In genomic region chr6:165090206-165090605, GRCh38 we compare ENCODE assay signal across 26 cellular contexts.
"Had no signal": no experiment of that assay in that cellular context is flagged by ENCODE, and none has a peak within 500 bp of the region (broad histone marks: within the 10 kb centered on the region; RNA-seq: fewer than 3 reads in every experiment).

No MANE protein-coding gene starts in this region.

- H3K27ac ChIP-seq: breast epithelium, neutrophil, ovary, right lobe of liver, skin epidermis, thoracic aorta had no signal

- H3K27me3 ChIP-seq: breast epithelium, neutrophil, ovary, right lobe of liver had no signal

- H3K27me3 Mint-ChIP-seq: activated CD4-positive, alpha-beta T cell treated with anti-CD3 and anti-CD28 coated beads, Interleukin-2, amount 10 ng/mL, durations not matched to agents 7 days and 5 days; activated CD8-positive, alpha-beta T cell treated with anti-CD3 and anti-CD28 coated beads for 36 hours; progenitor cell of endocrine pancreas; stimulated activated naive CD8-positive, alpha-beta T cell treated with anti-CD3 and anti-CD28 coated beads, Interleukin-15, Interleukin-2, amounts not matched to agents 100 ng/mL and 50 ng/mL, for 24 hours had no signal

- H3K36me3 ChIP-seq: breast epithelium, neutrophil, ovary, right lobe of liver, thoracic aorta had no signal

- H3K4me3 ChIP-seq: breast epithelium, ovary, right lobe of liver, skin epidermis, thoracic aorta had no signal

- H3K4me1 Mint-ChIP-seq: activated CD4-positive, alpha-beta T cell treated with anti-CD3 and anti-CD28 coated beads, Interleukin-2, amount 10 ng/mL, durations not matched to agents 7 days and 5 days; naive thymus-derived CD8-positive, alpha-beta T cell; stimulated activated effector memory CD8-positive, alpha-beta T cell treated with anti-CD3 and anti-CD28 coated beads, Interleukin-12 subunit alpha, Interleukin-12 subunit beta, amount 100 ng/mL, for 72 hours had no signal

- H3K4me3 Mint-ChIP-seq: activated CD4-positive, alpha-beta T cell treated with anti-CD3 and anti-CD28 coated beads, Interleukin-2, amount 10 ng/mL, durations not matched to agents 7 days and 5 days; activated CD8-positive, alpha-beta T cell treated with anti-CD3 and anti-CD28 coated beads for 36 hours; naive thymus-derived CD8-positive, alpha-beta T cell; stimulated activated effector memory CD8-positive, alpha-beta T cell treated with anti-CD3 and anti-CD28 coated beads, Interleukin-12 subunit alpha, Interleukin-12 subunit beta, amount 100 ng/mL, for 72 hours; stimulated activated naive CD8-positive, alpha-beta T cell treated with anti-CD3 and anti-CD28 coated beads, Interleukin-15, Interleukin-2, amounts not matched to agents 100 ng/mL and 50 ng/mL, for 24 hours had no signal

- H3K9me3 ChIP-seq: breast epithelium, neutrophil, ovary, thoracic aorta had no signal

- ATAC-seq: activated CD8-positive, alpha-beta T cell treated with anti-CD3 and anti-CD28 coated beads for 36 hours; activated naive CD4-positive, alpha-beta T cell treated with anti-CD3 and anti-CD28 coated beads, Interleukin-2, amount 50 U/mL, for 72 hours; left colon; naive thymus-derived CD8-positive, alpha-beta T cell; right lobe of liver; stimulated activated effector memory CD8-positive, alpha-beta T cell treated with anti-CD3 and anti-CD28 coated beads, Interleukin-12 subunit alpha, Interleukin-12 subunit beta, amount 100 ng/mL, for 72 hours had no signal

- H3K4me1 ChIP-seq: breast epithelium, right lobe of liver had no signal

- H3K36me3 Mint-ChIP-seq: stimulated activated effector memory CD8-positive, alpha-beta T cell treated with anti-CD3 and anti-CD28 coated beads, Interleukin-12 subunit alpha, Interleukin-12 subunit beta, amount 100 ng/mL, for 72 hours had no signal

- DNase-seq: activated CD4-positive, alpha-beta T cell treated with anti-CD3 and anti-CD28 coated beads, Interleukin-2, amount 10 ng/mL, durations not matched to agents 7 days and 5 days; activated CD4-positive, CD25-positive, alpha-beta regulatory T cell treated with anti-CD3 and anti-CD28 coated beads, Interleukin-2, amount 50 U/mL, for 72 hours; activated CD8-positive, alpha-beta T cell treated with anti-CD3 and anti-CD28 coated beads for 36 hours; activated T-cell treated with anti-CD3 and anti-CD28 coated beads, Interleukin-2, amount 50 U/mL, for 48 hours; central memory CD4-positive, alpha-beta T cell; foreskin fibroblast; head of caudate nucleus; hippocampal formation; kidney; left colon; midbrain; naive thymus-derived CD8-positive, alpha-beta T cell; ovary; right lobe of liver; stimulated activated CD4-positive, alpha-beta T cell treated with anti-CD3 and anti-CD28 coated beads, Interleukin-4, amount 100 ng/mL, for 24 hours; T1000; trophoblast cell had no signal

- H3K27ac Mint-ChIP-seq: activated CD4-positive, alpha-beta T cell treated with anti-CD3 and anti-CD28 coated beads, Interleukin-2, amount 10 ng/mL, durations not matched to agents 7 days and 5 days; activated CD8-positive, alpha-beta T cell treated with anti-CD3 and anti-CD28 coated beads for 36 hours; activated naive CD4-positive, alpha-beta T cell treated with anti-CD3 and anti-CD28 coated beads, Interleukin-2, amount 50 U/mL, for 72 hours; activated T-helper 2 cell treated with anti-CD3 and anti-CD28 coated beads, Interferon-gamma antibody, Interleukin-2, Interleukin-4, amounts not matched to agents 10 μg/mL and 5 μg/mL and 100 μg/mL, durations not matched to agents 14 hours and 24 hours and 36 hours; naive thymus-derived CD8-positive, alpha-beta T cell; progenitor cell of endocrine pancreas; stimulated activated effector memory CD8-positive, alpha-beta T cell treated with anti-CD3 and anti-CD28 coated beads, Interleukin-12 subunit alpha, Interleukin-12 subunit beta, amount 100 ng/mL, for 72 hours; stimulated activated naive CD8-positive, alpha-beta T cell treated with anti-CD3 and anti-CD28 coated beads, Interleukin-15, Interleukin-2, amounts not matched to agents 100 ng/mL and 50 ng/mL, for 24 hours had no signal
